ENCODE assay signal across 25 cellular contexts in the genomic region with DNA sequence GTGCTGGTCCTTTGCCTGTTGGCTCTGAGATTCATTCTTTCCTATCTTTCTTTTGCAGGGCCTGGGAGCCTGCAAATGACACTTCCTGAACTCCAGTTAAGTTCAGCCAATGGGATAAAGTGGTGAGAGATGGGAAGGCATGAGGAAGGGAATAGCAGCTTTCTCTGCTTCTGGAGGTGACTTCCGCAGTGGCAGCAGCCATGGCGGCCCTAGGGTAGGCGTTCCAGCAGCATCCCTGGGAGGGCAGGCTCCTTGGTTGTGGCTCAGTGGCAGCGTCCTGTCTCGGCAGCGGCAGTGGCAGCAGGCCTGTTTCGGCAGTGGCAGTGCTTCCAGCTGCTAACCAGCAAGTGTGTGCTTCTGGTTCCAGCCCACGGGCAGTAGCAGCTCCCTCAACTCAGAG. TPM values are rescaled to one million over a fixed set of nuclear protein-coding genes. Genes with fewer than 3 reads are reported as not detected.
"Had no signal": no experiment of that assay in that cellular context is flagged by ENCODE, and none has a peak within 500 bp of the region (broad histone marks: within the 10 kb centered on the region; RNA-seq: fewer than 3 reads in every experiment).

No MANE protein-coding gene starts in this region.

- H3K4me3 ChIP-seq: colonic mucosa, hepatocyte, psoas muscle, right lobe of liver, skin epidermis, testis, tibial nerve had no signal

- DNase-seq: cerebellar nuclear complex; colonic mucosa; dermis blood vessel endothelial cell; foreskin melanocyte; head of caudate nucleus; kidney; left cardiac atrium; left ventricle myocardium superior; mammary epithelial cell; occipital lobe; psoas muscle; retina; right lobe of liver; stimulated activated CD4-positive, alpha-beta T cell treated with anti-CD3 and anti-CD28 coated beads, Interleukin-2, amount 100 ng/mL, for 24 hours; stimulated activated CD4-positive, alpha-beta T cell treated with anti-CD3 and anti-CD28 coated beads, Interleukin-4, amount 100 ng/mL, for 4 hours; stimulated activated naive B cell treated with anti-CD40 and anti-IgM and Interleukin-4, amounts not matched to agents 10 μg/mL and 1 μg/mL and 100 μg/mL, for 72 hours; stimulated activated naive CD8-positive, alpha-beta T cell treated with anti-CD3 and anti-CD28 coated beads, Interleukin-15, amount 100 ng/mL, for 72 hours; testis had no signal

- ATAC-seq: left cardiac atrium; left ventricle myocardium superior; naive thymus-derived CD8-positive, alpha-beta T cell; psoas muscle; right lobe of liver; stimulated activated naive B cell treated with anti-CD40 and anti-IgM and Interleukin-4, amounts not matched to agents 10 μg/mL and 1 μg/mL and 100 μg/mL, for 72 hours; stimulated activated naive CD8-positive, alpha-beta T cell treated with anti-CD3 and anti-CD28 coated beads, Interleukin-15, amount 100 ng/mL, for 72 hours had no signal

- H3K9me3 Mint-ChIP-seq: neural crest cell; stimulated activated naive B cell treated with anti-CD40 and anti-IgM and Interleukin-4, amounts not matched to agents 10 μg/mL and 1 μg/mL and 100 μg/mL, for 72 hours; stimulated activated naive CD8-positive, alpha-beta T cell treated with anti-CD3 and anti-CD28 coated beads, Interleukin-15, amount 100 ng/mL, for 72 hours had no signal

- H2AFZ ChIP-seq: hepatocyte, parathyroid adenoma had no signal

- H3K9ac ChIP-seq: parathyroid adenoma had no signal

- H3K4me3 Mint-ChIP-seq: naive thymus-derived CD8-positive, alpha-beta T cell; stimulated activated naive B cell treated with anti-CD40 and anti-IgM and Interleukin-4, amounts not matched to agents 10 μg/mL and 1 μg/mL and 100 μg/mL, for 72 hours; stimulated activated naive CD8-positive, alpha-beta T cell treated with anti-CD3 and anti-CD28 coated beads, Interleukin-15, amount 100 ng/mL, for 72 hours had no signal

- H3K4me1 Mint-ChIP-seq: stimulated activated naive B cell treated with anti-CD40 and anti-IgM and Interleukin-4, amounts not matched to agents 10 μg/mL and 1 μg/mL and 100 μg/mL, for 72 hours had no signal

- H3K27ac Mint-ChIP-seq: naive thymus-derived CD8-positive, alpha-beta T cell; stimulated activated naive B cell treated with anti-CD40 and anti-IgM and Interleukin-4, amounts not matched to agents 10 μg/mL and 1 μg/mL and 100 μg/mL, for 72 hours; stimulated activated naive CD8-positive, alpha-beta T cell treated with anti-CD3 and anti-CD28 coated beads, Interleukin-15, amount 100 ng/mL, for 72 hours had no signal

- H3K27me3 ChIP-seq: colonic mucosa, hepatocyte, right lobe of liver, testis had no signal

- H3K4me2 ChIP-seq: hepatocyte had no signal

- H3K4me1 ChIP-seq: colonic mucosa, parathyroid adenoma, psoas muscle, right lobe of liver, testis had no signal

- H3K27ac ChIP-seq: colonic mucosa, hepatocyte, parathyroid adenoma, psoas muscle, right lobe of liver, skin epidermis, testis, tibial nerve had no signal

- H3K36me3 Mint-ChIP-seq: naive thymus-derived CD8-positive, alpha-beta T cell; stimulated activated naive B cell treated with anti-CD40 and anti-IgM and Interleukin-4, amounts not matched to agents 10 μg/mL and 1 μg/mL and 100 μg/mL, for 72 hours had no signal

- H3K9me3 ChIP-seq: colonic mucosa, psoas muscle, right lobe of liver, testis, tibial nerve had no signal

- H3K36me3 ChIP-seq: colonic mucosa, right lobe of liver, tibial nerve had no signal

RNA-seq across cellular contexts. Expression of a gene that starts 7.3 kb away (rescaled TPM):
- total RNA-seq: mononuclear cell; naive thymus-derived CD8-positive, alpha-beta T cell had no signal
- polyA plus RNA-seq: naive thymus-derived CD8-positive, alpha-beta T cell had no signal
